In genomic region chr1:32199717-32200072, GRCh38 we compare ENCODE assay signal across 6 cellular contexts. TPM values are rescaled to one million over a fixed set of nuclear protein-coding genes. Genes with fewer than 3 reads are reported as not detected.
DNase-seq lines count a peak whose midpoint lies in the region; ATAC-seq, FAIRE-seq and TF ChIP-seq lines count a peak whose summit lies in the region.

No MANE protein-coding gene starts in this region.

- ATAC-seq in GM12878: no peak

- SMC1A ChIA-PET in GM12878 (lab: Charles Lee; ENCODE audit: uncharacterized antibody, unreplicated experiment): interaction anchor here (1.0 to 2.4 kb wide), 4 partner anchors 11 to 92 kb away, joined by 3 to 26 read pairs (median 5); partner anchors contain the start of genes KPNA6 and TXLNA

- no peaks in the 10 kb centered on the region for H3K9me3 ChIP-seq in GM12878 (replicated peaks; ENCODE audit: control insufficient read depth, insufficient read depth, low read length)

- H4K20me1 ChIP-seq in GM12878 (ENCODE audit: control insufficient read depth, insufficient read depth): no peaks in the 10 kb centered on the region

- H3K27ac ChIP-seq in GM12878 (ENCODE audit: control insufficient read depth, insufficient read depth): peak overlapping the region; percentile 89

- peaks cover 40% of the 10 kb centered on the region for H3K4me1 Mint-ChIP-seq in nephron

- intact Hi-C loops in GM12878 (cut with micrococcal nuclease; ENCODE audit: unreplicated experiment): loop anchor here (2.0 to 5.0 kb wide), 3 partner anchors 19 to 213 kb away; no protein-coding TSS in a partner anchor

- no peak for TF ChIP-seq RAD21 in GM12878 (IDR thresholded peaks at IDR 0.05; ENCODE audit: insufficient read depth, low read depth, low read length)

- no peaks in the 10 kb centered on the region for H3K27me3 ChIP-seq in GM12878 (replicated peaks in 1 of 2; ENCODE audit: control insufficient read depth in 2 of 2, insufficient read depth in 2 of 2, low read length in 1 of 2)

- BruUV-seq in GM12878 (replicated peaks; lab: Mats Ljungman, UMichigan): TSS peak; percentile 31

- DNase-seq in LNCaP clone FGC (ENCODE audit: low read depth): no peak
- no peak for DNase-seq in GM12878 (ENCODE audit: low read depth, low spot score)
- no peak for DNase-seq in NCI-H1048 (lab: John Stamatoyannopoulos, UW)
- DNase-seq in HT-29 (ENCODE audit: low spot score): no peak
- no peak for DNase-seq in activated CD4-positive, alpha-beta T cell treated with anti-CD3 and anti-CD28 coated beads, Interleukin-2, amount 50 U/mL, for 48 hours

- CTCF ChIA-PET in GM12878 (lab: Yijun Ruan, JAX): interaction anchor here (1.3 to 3.7 kb wide), 4 partner anchors 16 to 117 kb away, joined by 3 to 27 read pairs (median 7); no protein-coding TSS in a partner anchor

- H2AFZ ChIP-seq in GM12878 (ENCODE audit: control insufficient read depth, low read depth, low read length): no peak overlapping the region

- no peaks in the 10 kb centered on the region for H3K27me3 Mint-ChIP-seq in nephron (ENCODE audit: low read depth)

- peak overlapping the region; percentile 88 for H3K4me2 ChIP-seq in GM12878 (ENCODE audit: control insufficient read depth, insufficient read depth)

- WGBS in GM12878 (ENCODE audit: insufficient coverage, insufficient replicate concordance, low lambda C conversion rate, missing lambda C conversion rate): 92% methylated on average over 6 of the region's 6 CpGs

- H3K36me3 Mint-ChIP-seq in nephron (ENCODE audit: low read depth): peaks cover 11% of the 10 kb centered on the region

- RAD21 ChIA-PET in GM12878 (lab: Charles Lee; ENCODE audit: unreplicated experiment): interaction anchor here (1.0 to 4.2 kb wide), 3 partner anchors 11 to 127 kb away, joined by 3 to 22 read pairs (median 7); partner anchors contain the start of genes TMEM39B and TXLNA

- peaks cover 19% of the 10 kb centered on the region for H3K79me2 ChIP-seq in GM12878 (ENCODE audit: control insufficient read depth, insufficient read depth, low read length)

- in situ Hi-C loops in GM12878 (cut with MboI): no loop called here

- no peaks in the 10 kb centered on the region for H3K9me3 Mint-ChIP-seq in nephron

- no peak for FAIRE-seq in GM12878 (lab: Jason Lieb, UNC)

- H3K36me3 ChIP-seq in GM12878 (ENCODE audit: control insufficient read depth in 2 of 2, insufficient read depth in 2 of 2, low read length in 1 of 2): peaks cover 21 to 22% of the 10 kb centered on the region in 2 experiments

- TF ChIP-seq POLR2A in GM12878 (IDR thresholded peaks at IDR 0.05; ENCODE audit: low read depth, low read length): no peak; the same call in 1 of the 2 replicates

- TF ChIP-seq CTCF in LNCaP clone FGC (IDR thresholded peaks at IDR 0.05; ENCODE audit: control insufficient read depth, extremely low read depth, insufficient read depth) (no peak), GM12878 (IDR thresholded peaks at IDR 0.05 in 2 of 3, conservative IDR thresholded peaks at IDR 0.05 in 1 of 3; ENCODE audit: control insufficient read depth in 2 of 3, extremely low read depth in 1 of 3, insufficient read depth in 1 of 3, low read depth in 3 of 3, low read length in 3 of 3) (no peak), nephron (IDR thresholded peaks at IDR 0.05; ENCODE audit: unreplicated experiment in 3 of 3) (no peak)

- peak overlapping the region; percentile 85 to 93 (median 86) for H3K4me3 Mint-ChIP-seq in nephron

- H3K27ac Mint-ChIP-seq in nephron: peak overlapping the region; percentile 97 to 98 (median 98)

- H3K9ac ChIP-seq in GM12878 (ENCODE audit: control insufficient read depth, insufficient read depth, low read length): no peak overlapping the region

- no peak for TF ChIP-seq EP300 in GM12878 (IDR thresholded peaks at IDR 0.05; ENCODE audit: borderline replicate concordance in 1 of 2, control insufficient read depth in 1 of 2, low read depth in 2 of 2, low read length in 2 of 2)

- POLR2A ChIA-PET in GM12878 (lab: Charles Lee): interaction anchor here (0.7 to 2.8 kb wide), 9 partner anchors 11 to 195 kb away, joined by 3 to 25 read pairs (median 8); partner anchors contain the start of genes HDAC1, KPNA6 and TXLNA

- peaks cover 21% of the 10 kb centered on the region for H3K4me1 ChIP-seq in GM12878 (ENCODE audit: control insufficient read depth, insufficient read depth, low read length)

- H3K4me3 ChIP-seq in LNCaP clone FGC (ENCODE audit: low read depth, low read length): peak overlapping the region; percentile 69
- H3K4me3 ChIP-seq in GM12878: peak overlapping the region; percentile 90; the same call in 1 of the 2 replicates

RNA-seq across cellular contexts. Expression of gene CCDC28B, which starts 0.7 kb away (rescaled TPM):
- 43.6 and 44.7 TPM in 2 replicates for total RNA-seq in GM12878 (2013; cell fraction: nucleolus; rRNA removed)
- total RNA-seq in GM12878 (2014; rRNA removed) (95.9 and 101 TPM in 2 replicates), GM12878 (2014; rRNA removed; fragmentation: Illumina TruSeq; extraction: Trizol) (57.3 and 66.2 TPM in 2 replicates), GM12878 (2021) (87.1 and 89.7 TPM in 2 replicates)
- polyA plus RNA-seq in GM12878 (2011; ENCODE audit: low read depth): 25.9 TPM
- polyA plus RNA-seq in GM12878 (2011; rRNA removed) (66.2 and 91.5 TPM in 2 replicates), GM12878 (2014; fragmentation: Illumina TruSeq; extraction: Trizol) (14.2 and 48.9 TPM in 2 replicates), GM12878 (2014; fragmentation: Nextera tagmentation; extraction: Ambion mirVana) (10 to 100 TPM; 10.5 to 29.8 TPM), GM12878 (2014; rRNA removed) (102 and 111 TPM in 2 replicates), GM12878 (2016; fragmentation: Nextera tagmentation; extraction: Ambion mirVana) (100 to 1,000 TPM; 127 to 135 TPM)
- 150 and 206 TPM in 2 replicates for polyA plus RNA-seq in GM12878 (2011; cell fraction: cytosol; rRNA removed)
- polyA plus RNA-seq in GM12878 (2011; cell fraction: nucleus; rRNA removed): 89.4 and 110 TPM in 2 replicates
- 67.5 and 79.9 TPM in 2 replicates for polyA plus RNA-seq in GM12878 (2012)
- 32.7 and 85.5 TPM in 2 replicates for polyA minus RNA-seq in GM12878 (2011; rRNA and poly(A)+ RNA removed)
- polyA minus RNA-seq in GM12878 (2011; cell fraction: cytosol; rRNA and poly(A)+ RNA removed): 30.9 and 31.1 TPM in 2 replicates
- polyA minus RNA-seq in GM12878 (2011; cell fraction: nucleus; rRNA and poly(A)+ RNA removed): 16.8 and 33.4 TPM in 2 replicates
- 9.5 and 12.3 TPM in 2 replicates for total RNA-seq in HT-29 (2014; rRNA removed; shearing (Covaris generic))

RNA-seq across cellular contexts. Expression of gene IQCC, which starts 5.8 kb away (rescaled TPM):
- 7.0 and 8.8 TPM in 2 replicates for total RNA-seq in GM12878 (2013; cell fraction: nucleolus; rRNA removed)
- total RNA-seq in GM12878 (2014; rRNA removed) (5.1 and 5.2 TPM in 2 replicates), GM12878 (2014; rRNA removed; fragmentation: Illumina TruSeq; extraction: Trizol) (5.3 and 5.6 TPM in 2 replicates), GM12878 (2021) (2.9 and 3.3 TPM in 2 replicates)
- polyA plus RNA-seq in GM12878 (2011; ENCODE audit: low read depth): 1.0 TPM
- polyA plus RNA-seq in GM12878 (2011; rRNA removed) (3.1 and 4.1 TPM in 2 replicates), GM12878 (2014; fragmentation: Illumina TruSeq; extraction: Trizol) (6.8 and 7.5 TPM in 2 replicates), GM12878 (2014; fragmentation: Nextera tagmentation; extraction: Ambion mirVana) (1 to 10 TPM; 2.1 to 3.8 TPM), GM12878 (2014; rRNA removed) (5.5 and 6.4 TPM in 2 replicates), GM12878 (2016; fragmentation: Nextera tagmentation; extraction: Ambion mirVana) (1 to 10 TPM; 4.8 to 5.1 TPM)
- polyA plus RNA-seq in GM12878 (2011; cell fraction: cytosol; rRNA removed): 3.7 and 5.7 TPM in 2 replicates
- polyA plus RNA-seq in GM12878 (2011; cell fraction: nucleus; rRNA removed): 6.7 and 8.0 TPM in 2 replicates
- 2.3 and 2.4 TPM in 2 replicates for polyA plus RNA-seq in GM12878 (2012)
- polyA minus RNA-seq in GM12878 (2011; rRNA and poly(A)+ RNA removed): 3.1 and 5.3 TPM in 2 replicates
- 1.1 and 1.6 TPM in 2 replicates for polyA minus RNA-seq in GM12878 (2011; cell fraction: cytosol; rRNA and poly(A)+ RNA removed)
- 4.1 and 6.5 TPM in 2 replicates for polyA minus RNA-seq in GM12878 (2011; cell fraction: nucleus; rRNA and poly(A)+ RNA removed)
- 4.8 and 9.1 TPM in 2 replicates for total RNA-seq in HT-29 (2014; rRNA removed; shearing (Covaris generic))

RNA-seq across cellular contexts. Expression of gene DCDC2B, which starts 9.2 kb away (rescaled TPM):
- total RNA-seq in GM12878 (2013; cell fraction: nucleolus; rRNA removed): not detected in 2 replicates
- total RNA-seq in GM12878 (2014; rRNA removed) (not detected in 2 replicates), GM12878 (2014; rRNA removed; fragmentation: Illumina TruSeq; extraction: Trizol) (not detected in 2 replicates), GM12878 (2021) (0.13 and 0.15 TPM in 2 replicates)
- polyA plus RNA-seq in GM12878 (2011; ENCODE audit: low read depth): not detected
- polyA plus RNA-seq in GM12878 (2011; rRNA removed) (not detected in 2 replicates), GM12878 (2014; fragmentation: Illumina TruSeq; extraction: Trizol) (not detected in 2 replicates), GM12878 (2014; fragmentation: Nextera tagmentation; extraction: Ambion mirVana) (not detected), GM12878 (2014; rRNA removed) (not detected in 2 replicates), GM12878 (2016; fragmentation: Nextera tagmentation; extraction: Ambion mirVana) (under 1 TPM; 0.12 to 0.21 TPM)
- polyA plus RNA-seq in GM12878 (2011; cell fraction: cytosol; rRNA removed): not detected in 2 replicates
- polyA plus RNA-seq in GM12878 (2011; cell fraction: nucleus; rRNA removed): 0.18 and 0.25 TPM in 2 replicates
- polyA plus RNA-seq in GM12878 (2012): 0.14 and 0.17 TPM in 2 replicates
- not detected in 2 replicates for polyA minus RNA-seq in GM12878 (2011; rRNA and poly(A)+ RNA removed)
- not detected in 2 replicates for polyA minus RNA-seq in GM12878 (2011; cell fraction: cytosol; rRNA and poly(A)+ RNA removed)
- polyA minus RNA-seq in GM12878 (2011; cell fraction: nucleus; rRNA and poly(A)+ RNA removed): 0.19 TPM in 1 of 2 replicates, not detected in the other
- total RNA-seq in HT-29 (2014; rRNA removed; shearing (Covaris generic)): not detected in 2 replicates

RNA-seq across cellular contexts. Expression of gene TXLNA, which starts 20.2 kb away (rescaled TPM):
- total RNA-seq in GM12878 (2013; cell fraction: nucleolus; rRNA removed): 39.8 and 42.3 TPM in 2 replicates
- total RNA-seq in GM12878 (2014; rRNA removed): 63.3 and 64.6 TPM in 2 replicates
- 45.3 and 47.2 TPM in 2 replicates for total RNA-seq in GM12878 (2014; rRNA removed; fragmentation: Illumina TruSeq; extraction: Trizol)
- total RNA-seq in GM12878 (2021): 66.5 and 71.3 TPM in 2 replicates
- 24.7 TPM for polyA plus RNA-seq in GM12878 (2011; ENCODE audit: low read depth)
- 31.5 and 42.0 TPM in 2 replicates for polyA plus RNA-seq in GM12878 (2011; rRNA removed)
- 48.2 and 50.1 TPM in 2 replicates for polyA plus RNA-seq in GM12878 (2011; cell fraction: cytosol; rRNA removed)
- polyA plus RNA-seq in GM12878 (2011; cell fraction: nucleus; rRNA removed): 67.5 and 72.7 TPM in 2 replicates
- polyA plus RNA-seq in GM12878 (2012): 27.1 and 30.3 TPM in 2 replicates
- 41.1 and 45.0 TPM in 2 replicates for polyA plus RNA-seq in GM12878 (2014; fragmentation: Illumina TruSeq; extraction: Trizol)
- 10 to 100 TPM in 1 of 2 experiments, 1 to 10 TPM in 1; 7.2 to 10.3 TPM for polyA plus RNA-seq in GM12878 (2014; fragmentation: Nextera tagmentation; extraction: Ambion mirVana)
- 48.6 and 52.7 TPM in 2 replicates for polyA plus RNA-seq in GM12878 (2014; rRNA removed)
- polyA plus RNA-seq in GM12878 (2016; fragmentation: Nextera tagmentation; extraction: Ambion mirVana): 10 to 100 TPM; 86.1 to 93.7 TPM
- polyA minus RNA-seq in GM12878 (2011; rRNA and poly(A)+ RNA removed): 45.5 and 46.1 TPM in 2 replicates
- 18.7 and 23.4 TPM in 2 replicates for polyA minus RNA-seq in GM12878 (2011; cell fraction: cytosol; rRNA and poly(A)+ RNA removed)
- 10.3 and 16.9 TPM in 2 replicates for polyA minus RNA-seq in GM12878 (2011; cell fraction: nucleus; rRNA and poly(A)+ RNA removed)
- 48.6 and 54.8 TPM in 2 replicates for total RNA-seq in HT-29 (2014; rRNA removed; shearing (Covaris generic))

RNA-seq across cellular contexts. Expression of gene TMEM234, which starts 22.5 kb away (rescaled TPM):
- total RNA-seq in GM12878 (2013; cell fraction: nucleolus; rRNA removed): 45.3 and 48.5 TPM in 2 replicates
- total RNA-seq in GM12878 (2014; rRNA removed) (8.1 and 8.8 TPM in 2 replicates), GM12878 (2014; rRNA removed; fragmentation: Illumina TruSeq; extraction: Trizol) (4.8 and 5.2 TPM in 2 replicates), GM12878 (2021) (6.2 and 10.9 TPM in 2 replicates)
- 6.0 TPM for polyA plus RNA-seq in GM12878 (2011; ENCODE audit: low read depth)
- polyA plus RNA-seq in GM12878 (2011; rRNA removed) (3.8 and 5.1 TPM in 2 replicates), GM12878 (2014; fragmentation: Illumina TruSeq; extraction: Trizol) (4.5 and 6.0 TPM in 2 replicates), GM12878 (2014; fragmentation: Nextera tagmentation; extraction: Ambion mirVana) (1 to 10 TPM; 2.9 to 4.5 TPM), GM12878 (2014; rRNA removed) (6.8 and 10.7 TPM in 2 replicates), GM12878 (2016; fragmentation: Nextera tagmentation; extraction: Ambion mirVana) (1 to 10 TPM; 8.6 TPM)
- polyA plus RNA-seq in GM12878 (2011; cell fraction: cytosol; rRNA removed): 5.5 and 6.8 TPM in 2 replicates
- polyA plus RNA-seq in GM12878 (2011; cell fraction: nucleus; rRNA removed): 41.0 and 47.4 TPM in 2 replicates
- polyA plus RNA-seq in GM12878 (2012): 9.3 and 10.1 TPM in 2 replicates
- 12.0 and 17.4 TPM in 2 replicates for polyA minus RNA-seq in GM12878 (2011; rRNA and poly(A)+ RNA removed)
- polyA minus RNA-seq in GM12878 (2011; cell fraction: cytosol; rRNA and poly(A)+ RNA removed): 3.2 and 5.1 TPM in 2 replicates
- 14.7 and 19.6 TPM in 2 replicates for polyA minus RNA-seq in GM12878 (2011; cell fraction: nucleus; rRNA and poly(A)+ RNA removed)
- total RNA-seq in HT-29 (2014; rRNA removed; shearing (Covaris generic)): 21.7 and 25.1 TPM in 2 replicates
